7 cellular contexts compared by ENCODE assay signal in genomic region chr6:53346049-53346448, GRCh38. TPM values are rescaled to one million over a fixed set of nuclear protein-coding genes. Genes with fewer than 3 reads are reported as not detected.
DNase-seq lines count a peak whose midpoint lies in the region; ATAC-seq and TF ChIP-seq lines count a peak whose summit lies in the region.
"Not testable (repeated sequence)": the region's sequence is repeated elsewhere in the genome, so short reads cannot be mapped to it uniquely, and the experiment has no call there.

No MANE protein-coding gene starts in this region.

- peak overlapping the region in 1 of 2 experiments; percentile 87; a peak in 1 of 4 replicates for H3K4me3 ChIP-seq in DND-41 (ENCODE audit: low read depth in 1 of 2, low read length in 2 of 2)
- H3K4me3 ChIP-seq in mammary epithelial cell (replicated peaks in 1 of 3; ENCODE audit: insufficient read depth in 1 of 3, low read depth in 2 of 3, low read length in 3 of 3); naive thymus-derived CD4-positive, alpha-beta T cell (ENCODE audit: low read length): not testable (repeated sequence)
- peak overlapping the region; percentile 94 for H3K4me3 ChIP-seq in smooth muscle cell

- ATAC-seq in DND-41 (ENCODE audit: insufficient read depth, low read depth); T-cell (replicated peaks in 1 of 4); activated CD8-positive, alpha-beta T cell treated with anti-CD3 and anti-CD28 coated beads for 36 hours; activated naive CD4-positive, alpha-beta T cell treated with anti-CD3 and anti-CD28 coated beads, Interleukin-2, amount 50 U/mL, for 72 hours; naive thymus-derived CD4-positive, alpha-beta T cell: not testable (repeated sequence)

- not testable (repeated sequence) for H3K9ac ChIP-seq in DND-41 (ENCODE audit: low read depth, low read length); mammary epithelial cell (ENCODE audit: insufficient read depth, low read length); smooth muscle cell (ENCODE audit: low read depth)

- POLR2A ChIA-PET in T-cell (lab: Charles Lee), result interaction anchor here (0.6 to 4.0 kb wide), 4 partner anchors 9 to 171 kb away, joined by 4 to 16 read pairs (median 8); no protein-coding TSS in a partner anchor
- POLR2A ChIA-PET in activated CD8-positive, alpha-beta T cell treated with anti-CD3 and anti-CD28 coated beads for 36 hours (lab: Charles Lee), result interaction anchor here (0.9 to 4.6 kb wide), 2 partner anchors 9 to 47 kb away, joined by 5 to 51 read pairs; no protein-coding TSS in a partner anchor
- POLR2A ChIA-PET in naive thymus-derived CD4-positive, alpha-beta T cell (lab: Charles Lee), result interaction anchor here (1.1 to 9.0 kb wide), 8 partner anchors 8 to 66 kb away, joined by 3 to 126 read pairs (median 6); no protein-coding TSS in a partner anchor

- H2AFZ ChIP-seq in DND-41 (ENCODE audit: low read depth, low read length); mammary epithelial cell (ENCODE audit: low read depth, low read length); smooth muscle cell (ENCODE audit: low read depth): not testable (repeated sequence)

- 100% methylated on average over 5 of the region's 5 CpGs for WGBS in mammary epithelial cell (ENCODE audit: low coverage, missing lambda C conversion rate)
- WGBS in smooth muscle cell (ENCODE audit: low lambda C conversion rate), result over 99% methylated on average over 5 of the region's 5 CpGs

- not testable (repeated sequence) for H3K27me3 Mint-ChIP-seq in T-cell; activated CD8-positive, alpha-beta T cell treated with anti-CD3 and anti-CD28 coated beads for 36 hours; naive thymus-derived CD4-positive, alpha-beta T cell

- H3K9me3 ChIP-seq in DND-41 (ENCODE audit: insufficient read depth, low read length, severe bottlenecking); mammary epithelial cell (replicated peaks; ENCODE audit: insufficient read depth, low read length); naive thymus-derived CD4-positive, alpha-beta T cell (ENCODE audit: control insufficient read depth in 2 of 3, low read length in 3 of 3); smooth muscle cell (replicated peaks; ENCODE audit: low read depth): not testable (repeated sequence)

- H3K36me3 Mint-ChIP-seq in T-cell, result not testable (repeated sequence)
- peaks cover 22% of the 10 kb centered on the region for H3K36me3 Mint-ChIP-seq in activated CD8-positive, alpha-beta T cell treated with anti-CD3 and anti-CD28 coated beads for 36 hours (ENCODE audit: low read depth)
- peaks cover 34 to 37% of the 10 kb centered on the region in 2 donors for H3K36me3 Mint-ChIP-seq in activated naive CD4-positive, alpha-beta T cell treated with anti-CD3 and anti-CD28 coated beads, Interleukin-2, amount 50 U/mL, for 72 hours
- peaks cover 0 to 20% (median 0%) of the 10 kb centered on the region in 5 donors for H3K36me3 Mint-ChIP-seq in naive thymus-derived CD4-positive, alpha-beta T cell

- peaks cover 60% of the 10 kb centered on the region for H4K20me1 ChIP-seq in DND-41 (ENCODE audit: insufficient read depth, low read length)
- not testable (repeated sequence) for H4K20me1 ChIP-seq in mammary epithelial cell (ENCODE audit: insufficient read depth, low read length)
- peaks cover 73% of the 10 kb centered on the region for H4K20me1 ChIP-seq in smooth muscle cell (ENCODE audit: low read depth)

- peak overlapping the region; percentile 89 to 97 (median 95) for H3K4me3 Mint-ChIP-seq in T-cell
- peak overlapping the region; percentile 96 for H3K4me3 Mint-ChIP-seq in activated CD8-positive, alpha-beta T cell treated with anti-CD3 and anti-CD28 coated beads for 36 hours
- peak overlapping the region in 9 of 10 donors; percentile 91 to 100 (median 98) for H3K4me3 Mint-ChIP-seq in naive thymus-derived CD4-positive, alpha-beta T cell

- not testable (repeated sequence) for H3K9me3 Mint-ChIP-seq in T-cell; activated CD8-positive, alpha-beta T cell treated with anti-CD3 and anti-CD28 coated beads for 36 hours; activated naive CD4-positive, alpha-beta T cell treated with anti-CD3 and anti-CD28 coated beads, Interleukin-2, amount 50 U/mL, for 72 hours; naive thymus-derived CD4-positive, alpha-beta T cell

- H3K79me2 ChIP-seq in DND-41 (ENCODE audit: insufficient read depth, low read length) (peaks cover 82% of the 10 kb centered on the region), mammary epithelial cell (ENCODE audit: insufficient read depth, low read length) (peaks cover 77% of the 10 kb centered on the region), smooth muscle cell (ENCODE audit: low read depth) (peaks cover 70% of the 10 kb centered on the region)

- H3K36me3 ChIP-seq in DND-41 (ENCODE audit: insufficient read depth, low read length), result peaks cover 24% of the 10 kb centered on the region
- not testable (repeated sequence) for H3K36me3 ChIP-seq in mammary epithelial cell (ENCODE audit: insufficient read depth, low read length); naive thymus-derived CD4-positive, alpha-beta T cell (ENCODE audit: control insufficient read depth in 2 of 3, insufficient read depth in 3 of 3, low read length in 3 of 3); smooth muscle cell (ENCODE audit: low read depth)

- H3K27ac ChIP-seq in DND-41 (ENCODE audit: low read length), result peak overlapping the region; percentile 96
- not testable (repeated sequence) for H3K27ac ChIP-seq in mammary epithelial cell (ENCODE audit: insufficient read depth, low read depth, low read length); smooth muscle cell (ENCODE audit: low read depth)
- H3K27ac ChIP-seq in naive thymus-derived CD4-positive, alpha-beta T cell (ENCODE audit: low read depth, low read length), result peak overlapping the region; percentile 31

- not testable (repeated sequence) for DNase-seq in DND-41; T-cell; activated CD8-positive, alpha-beta T cell treated with anti-CD3 and anti-CD28 coated beads for 36 hours; activated naive CD4-positive, alpha-beta T cell treated with anti-CD3 and anti-CD28 coated beads, Interleukin-2, amount 50 U/mL, for 72 hours (ENCODE audit: low spot score in 2 of 2); mammary epithelial cell; naive thymus-derived CD4-positive, alpha-beta T cell; smooth muscle cell (lab: John Stamatoyannopoulos, UW; ENCODE audit: unreplicated experiment)

- H3K4me2 ChIP-seq in DND-41 (ENCODE audit: insufficient read depth, low read length) (peak overlapping the region; percentile 85), mammary epithelial cell (ENCODE audit: insufficient read depth, low read depth, low read length) (peak overlapping the region; percentile 76)
- not testable (repeated sequence) for H3K4me2 ChIP-seq in smooth muscle cell

- BruUV-seq in mammary epithelial cell (replicated peaks; lab: Mats Ljungman, UMichigan), result not testable (repeated sequence)

- in situ Hi-C loops in mammary epithelial cell (cut with MboI; ENCODE audit: low sequenced_read_pairs in 2 of 2), result not testable (repeated sequence)

- not testable (repeated sequence) for H3K27me3 ChIP-seq in DND-41 (ENCODE audit: insufficient read depth, low read length, poor library complexity); mammary epithelial cell (ENCODE audit: insufficient read depth, low read length); naive thymus-derived CD4-positive, alpha-beta T cell (ENCODE audit: control insufficient read depth in 2 of 2, insufficient read depth in 2 of 2, low read length in 2 of 2); smooth muscle cell (ENCODE audit: low read depth)

- H3K27ac Mint-ChIP-seq in T-cell, result peak overlapping the region; percentile 91 to 96
- peak overlapping the region; percentile 93 for H3K27ac Mint-ChIP-seq in activated CD8-positive, alpha-beta T cell treated with anti-CD3 and anti-CD28 coated beads for 36 hours
- peak overlapping the region; percentile 90 to 95 for H3K27ac Mint-ChIP-seq in activated naive CD4-positive, alpha-beta T cell treated with anti-CD3 and anti-CD28 coated beads, Interleukin-2, amount 50 U/mL, for 72 hours
- H3K27ac Mint-ChIP-seq in naive thymus-derived CD4-positive, alpha-beta T cell, result peak overlapping the region; percentile 57 to 96 (median 92)

- H3F3A ChIP-seq in smooth muscle cell (ENCODE audit: low read depth), result not testable (repeated sequence)

- intact Hi-C loops in activated CD8-positive, alpha-beta T cell treated with anti-CD3 and anti-CD28 coated beads for 36 hours (cut with micrococcal nuclease), result loop anchor here (5.0 kb wide), 1 partner anchor 34 kb away; no protein-coding TSS in a partner anchor
- intact Hi-C loops in mammary epithelial cell (cut with micrococcal nuclease), result loop anchor here (5.0 kb wide), 3 partner anchors 91 to 174 kb away; no protein-coding TSS in a partner anchor
- intact Hi-C loops in naive thymus-derived CD4-positive, alpha-beta T cell (cut with micrococcal nuclease), result loop anchor here (5.0 to 10.0 kb wide), 7 partner anchors 136 to 1041 kb away; partner anchors contain the start of genes GCLC (in 2 of the 2), GSTA4 (in 1 of the 2) and LRRC1 (in 1 of the 2)

- dilution Hi-C loops in mammary epithelial cell (cut with HindIII; ENCODE audit: low sequenced_read_pairs), result not testable (repeated sequence)

- H3K4me1 Mint-ChIP-seq in T-cell, result peaks cover 73 to 79% (median 74%) of the 10 kb centered on the region in 3 donors
- H3K4me1 Mint-ChIP-seq in activated CD8-positive, alpha-beta T cell treated with anti-CD3 and anti-CD28 coated beads for 36 hours (ENCODE audit: low read depth), result peaks cover 65% of the 10 kb centered on the region
- peaks cover 56 to 73% (median 70%) of the 10 kb centered on the region in 7 donors for H3K4me1 Mint-ChIP-seq in naive thymus-derived CD4-positive, alpha-beta T cell

- H3K4me1 ChIP-seq in DND-41 (ENCODE audit: insufficient read depth, low read length), result peaks cover 71% of the 10 kb centered on the region
- not testable (repeated sequence) for H3K4me1 ChIP-seq in mammary epithelial cell (ENCODE audit: insufficient read depth, low read length); smooth muscle cell (ENCODE audit: low read depth)
- H3K4me1 ChIP-seq in naive thymus-derived CD4-positive, alpha-beta T cell (ENCODE audit: control insufficient read depth in 2 of 2, insufficient read depth in 2 of 2, low read length in 2 of 2), result peaks cover 25 to 51% of the 10 kb centered on the region in 2 donors

- TF ChIP-seq CTCF in DND-41 (IDR thresholded peaks at IDR 0.05; ENCODE audit: borderline replicate concordance, extremely low read depth, low read length, poor library complexity, severe bottlenecking); activated CD8-positive, alpha-beta T cell treated with anti-CD3 and anti-CD28 coated beads for 36 hours (IDR thresholded peaks at IDR 0.05); mammary epithelial cell (conservative IDR thresholded peaks at IDR 0.05 in 1 of 2, IDR thresholded peaks at IDR 0.05 in 1 of 2; ENCODE audit: extremely low read depth in 1 of 2, insufficient read depth in 1 of 2, low read depth in 1 of 2, low read length in 2 of 2); smooth muscle cell (IDR thresholded peaks at IDR 0.05; ENCODE audit: borderline replicate concordance, insufficient read depth, poor library complexity, severe bottlenecking): not testable (repeated sequence)

- CTCF ChIA-PET in T-cell (lab: Charles Lee), result interaction anchor here (1.0 to 1.8 kb wide), 3 partner anchors 10 to 14 kb away, joined by 3 to 9 read pairs (median 3); no protein-coding TSS in a partner anchor
- CTCF ChIA-PET in activated CD8-positive, alpha-beta T cell treated with anti-CD3 and anti-CD28 coated beads for 36 hours (lab: Charles Lee), result interaction anchor here (1.0 to 1.3 kb wide), 2 partner anchors 17 to 18 kb away, joined by 3 to 4 read pairs; no protein-coding TSS in a partner anchor
- CTCF ChIA-PET in mammary epithelial cell (lab: Charles Lee; ENCODE audit: low non-redundant PET); naive thymus-derived CD4-positive, alpha-beta T cell (lab: Charles Lee): not testable (repeated sequence)

RNA-seq across cellular contexts. Expression of gene ELOVL5, which starts 2.7 kb away (rescaled TPM):
- total RNA-seq in T-cell (100 to 1,000 TPM in 1 of 5 donors, 10 to 100 TPM in 4; 71.4 to 101 (median 86.5) TPM), mammary epithelial cell (10 to 100 TPM; 50.8 to 71.1 TPM), smooth muscle cell (79.2 and 97.2 TPM in 2 replicates)
- 10 to 100 TPM; 88.3 to 92.7 TPM for total RNA-seq in activated CD8-positive, alpha-beta T cell treated with anti-CD3 and anti-CD28 coated beads for 36 hours
- total RNA-seq in activated naive CD4-positive, alpha-beta T cell treated with anti-CD3 and anti-CD28 coated beads, Interleukin-2, amount 50 U/mL, for 72 hours, result 100 to 1,000 TPM in 1 of 2 donors, 10 to 100 TPM in 1; 84.6 to 134 TPM
- polyA plus RNA-seq in mammary epithelial cell (56.2 TPM), smooth muscle cell (58.8 and 71.9 TPM in 2 replicates)
- polyA minus RNA-seq in mammary epithelial cell, result 132 TPM
- total RNA-seq in naive thymus-derived CD4-positive, alpha-beta T cell, result 100 to 1,000 TPM in 1 of 5 experiments, 10 to 100 TPM in 4; 49.7 to 124 (median 71.3) TPM
- polyA plus RNA-seq in naive thymus-derived CD4-positive, alpha-beta T cell, result 10 to 100 TPM; 40.9 to 52.5 TPM
